40 cellular contexts compared by ENCODE assay signal in the genomic region with DNA sequence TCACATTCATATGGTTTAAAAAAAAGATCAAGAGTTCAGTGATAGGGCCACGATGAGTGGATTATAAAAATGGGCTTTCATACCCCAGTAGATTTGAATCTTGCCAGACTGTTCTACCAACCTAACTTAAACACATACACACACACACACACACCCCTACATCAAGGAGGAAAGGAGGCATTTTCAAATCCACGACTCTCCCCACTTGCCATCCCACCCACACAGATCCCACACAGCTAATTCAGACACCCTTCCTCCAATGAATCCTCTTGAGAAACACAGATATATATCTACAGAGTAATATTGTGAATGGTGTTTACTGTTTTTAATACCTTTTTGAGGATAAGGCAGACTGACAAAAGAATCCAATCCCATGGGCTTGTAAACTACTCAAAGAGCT. TPM values are rescaled to one million over a fixed set of nuclear protein-coding genes. Genes with fewer than 3 reads are reported as not detected.
"Had no signal": no experiment of that assay in that cellular context is flagged by ENCODE, and none has a peak within 500 bp of the region (broad histone marks: within the 10 kb centered on the region; RNA-seq: fewer than 3 reads in every experiment).

No MANE protein-coding gene starts in this region.

- H2AFZ ChIP-seq: hepatocyte had no signal

- H3K4me1 ChIP-seq: ascending aorta, breast epithelium, colonic mucosa, gastroesophageal sphincter, heart right ventricle had no signal

- H3K36me3 Mint-ChIP-seq: activated CD4-positive, alpha-beta memory T cell treated with anti-CD3 and anti-CD28 coated beads for 36 hours; activated CD8-positive, alpha-beta memory T cell treated with anti-CD3 and anti-CD28 coated beads, Interleukin-2, amount 10 ng/mL, durations not matched to agents 7 days and 5 days; activated naive CD4-positive, alpha-beta T cell treated with anti-CD3 and anti-CD28 coated beads, Interleukin-2, amount 10 ng/mL, durations not matched to agents 7 days and 5 days; activated naive CD4-positive, alpha-beta T cell treated with anti-CD3 and anti-CD28 coated beads, Interleukin-2, amount 50 U/mL, for 72 hours; activated naive CD8-positive, alpha-beta T cell treated with anti-CD3 and anti-CD28 coated beads, Interleukin-2, amount 10 ng/mL, durations not matched to agents 7 days and 5 days; brain had no signal

- H3K4me3 Mint-ChIP-seq: activated CD4-positive, alpha-beta memory T cell treated with anti-CD3 and anti-CD28 coated beads for 36 hours; activated CD4-positive, alpha-beta T cell treated with anti-CD3 and anti-CD28 coated beads for 36 hours; activated CD4-positive, alpha-beta T cell treated with anti-CD3 and anti-CD28 coated beads, Interleukin-2, amount 10 ng/mL, durations not matched to agents 24 days and 14 days; activated CD8-positive, alpha-beta memory T cell treated with anti-CD3 and anti-CD28 coated beads, Interleukin-2, amount 10 ng/mL, durations not matched to agents 7 days and 5 days; activated CD8-positive, alpha-beta T cell treated with anti-CD3 and anti-CD28 coated beads, Interleukin-2, amount 10 ng/mL, durations not matched to agents 7 days and 5 days; activated naive CD4-positive, alpha-beta T cell treated with anti-CD3 and anti-CD28 coated beads, Interleukin-2, amount 10 ng/mL, durations not matched to agents 7 days and 5 days; activated naive CD8-positive, alpha-beta T cell treated with anti-CD3 and anti-CD28 coated beads, Interleukin-2, amount 10 ng/mL, durations not matched to agents 7 days and 5 days; activated T-helper 1 cell treated with anti-CD3 and anti-CD28 coated beads, Interleukin-12 subunit alpha, Interleukin-12 subunit beta, Interleukin-2, Interleukin-4 antibody, amounts not matched to agents 30 ng/mL and 10 ng/mL and 1 ng/mL, durations not matched to agents 14 hours and 24 hours and 36 hours; brain; T-helper 2 cell treated with Interferon-gamma antibody and Interleukin-4, amounts not matched to agents 5 μg/mL and 100 μg/mL, for 36 hours had no signal

- ATAC-seq: activated CD4-positive, alpha-beta T cell treated with anti-CD3 and anti-CD28 coated beads for 36 hours; activated CD8-positive, alpha-beta memory T cell treated with anti-CD3 and anti-CD28 coated beads, Interleukin-2, amount 10 ng/mL, durations not matched to agents 7 days and 5 days; activated CD8-positive, alpha-beta T cell treated with anti-CD3 and anti-CD28 coated beads, Interleukin-2, amount 10 ng/mL, durations not matched to agents 7 days and 5 days; activated naive CD4-positive, alpha-beta T cell treated with anti-CD3 and anti-CD28 coated beads, Interleukin-2, amount 50 U/mL, for 72 hours; gastroesophageal sphincter; heart right ventricle had no signal

- H3K9me3 ChIP-seq: ascending aorta, breast epithelium, colonic mucosa, esophagus squamous epithelium, gastroesophageal sphincter, heart right ventricle had no signal

- FAIRE-seq: endometrium, endothelial cell of umbilical vein had no signal

- H3K27ac Mint-ChIP-seq: activated CD4-positive, alpha-beta memory T cell treated with anti-CD3 and anti-CD28 coated beads for 36 hours; activated CD4-positive, alpha-beta T cell treated with anti-CD3 and anti-CD28 coated beads for 36 hours; activated CD4-positive, alpha-beta T cell treated with anti-CD3 and anti-CD28 coated beads, Interleukin-2, amount 10 ng/mL, durations not matched to agents 24 days and 14 days; activated CD8-positive, alpha-beta memory T cell treated with anti-CD3 and anti-CD28 coated beads, Interleukin-2, amount 10 ng/mL, durations not matched to agents 7 days and 5 days; activated CD8-positive, alpha-beta T cell treated with anti-CD3 and anti-CD28 coated beads, Interleukin-2, amount 10 ng/mL, durations not matched to agents 7 days and 5 days; activated naive CD4-positive, alpha-beta T cell treated with anti-CD3 and anti-CD28 coated beads, Interleukin-2, amount 10 ng/mL, durations not matched to agents 7 days and 5 days; activated naive CD4-positive, alpha-beta T cell treated with anti-CD3 and anti-CD28 coated beads, Interleukin-2, amount 50 U/mL, for 72 hours; activated naive CD8-positive, alpha-beta T cell treated with anti-CD3 and anti-CD28 coated beads, Interleukin-2, amount 10 ng/mL, durations not matched to agents 7 days and 5 days; activated T-helper 1 cell treated with anti-CD3 and anti-CD28 coated beads, Interleukin-12 subunit alpha, Interleukin-12 subunit beta, Interleukin-2, Interleukin-4 antibody, amounts not matched to agents 30 ng/mL and 10 ng/mL and 1 ng/mL, durations not matched to agents 14 hours and 24 hours and 36 hours; brain; T-helper 2 cell treated with Interferon-gamma antibody and Interleukin-4, amounts not matched to agents 5 μg/mL and 100 μg/mL, for 36 hours had no signal

- H3K79me2 ChIP-seq: hepatocyte had no signal

- H3K27me3 ChIP-seq: ascending aorta, cardiac muscle cell, colonic mucosa, esophagus squamous epithelium, gastroesophageal sphincter, hepatocyte had no signal

- H3K4me2 ChIP-seq: hepatocyte had no signal

- H3K4me1 Mint-ChIP-seq: activated CD4-positive, alpha-beta T cell treated with anti-CD3 and anti-CD28 coated beads for 36 hours; activated CD8-positive, alpha-beta memory T cell treated with anti-CD3 and anti-CD28 coated beads, Interleukin-2, amount 10 ng/mL, durations not matched to agents 7 days and 5 days; activated naive CD4-positive, alpha-beta T cell treated with anti-CD3 and anti-CD28 coated beads, Interleukin-2, amount 10 ng/mL, durations not matched to agents 7 days and 5 days; activated naive CD8-positive, alpha-beta T cell treated with anti-CD3 and anti-CD28 coated beads, Interleukin-2, amount 10 ng/mL, durations not matched to agents 7 days and 5 days had no signal

- H3K9me3 Mint-ChIP-seq: activated CD4-positive, alpha-beta memory T cell treated with anti-CD3 and anti-CD28 coated beads for 36 hours; activated CD4-positive, alpha-beta T cell treated with anti-CD3 and anti-CD28 coated beads, Interleukin-2, amount 10 ng/mL, durations not matched to agents 24 days and 14 days; activated naive CD4-positive, alpha-beta T cell treated with anti-CD3 and anti-CD28 coated beads, Interleukin-2, amount 10 ng/mL, durations not matched to agents 7 days and 5 days; activated naive CD4-positive, alpha-beta T cell treated with anti-CD3 and anti-CD28 coated beads, Interleukin-2, amount 50 U/mL, for 72 hours; activated naive CD8-positive, alpha-beta T cell treated with anti-CD3 and anti-CD28 coated beads, Interleukin-2, amount 10 ng/mL, durations not matched to agents 7 days and 5 days; activated T-helper 1 cell treated with anti-CD3 and anti-CD28 coated beads, Interleukin-12 subunit alpha, Interleukin-12 subunit beta, Interleukin-2, Interleukin-4 antibody, amounts not matched to agents 30 ng/mL and 10 ng/mL and 1 ng/mL, durations not matched to agents 14 hours and 24 hours and 36 hours; T-helper 2 cell treated with Interferon-gamma antibody and Interleukin-4, amounts not matched to agents 5 μg/mL and 100 μg/mL, for 36 hours had no signal

- H3K27me3 Mint-ChIP-seq: activated CD4-positive, alpha-beta T cell treated with anti-CD3 and anti-CD28 coated beads for 36 hours; activated CD8-positive, alpha-beta memory T cell treated with anti-CD3 and anti-CD28 coated beads, Interleukin-2, amount 10 ng/mL, durations not matched to agents 7 days and 5 days had no signal

- DNase-seq: activated CD4-positive, alpha-beta memory T cell treated with anti-CD3 and anti-CD28 coated beads for 36 hours; activated CD4-positive, alpha-beta T cell treated with anti-CD3 and anti-CD28 coated beads for 36 hours; activated CD4-positive, alpha-beta T cell treated with anti-CD3 and anti-CD28 coated beads, Interleukin-2, amount 10 ng/mL, durations not matched to agents 24 days and 14 days; activated CD4-positive, CD25-positive, alpha-beta regulatory T cell; activated CD4-positive, CD25-positive, alpha-beta regulatory T cell treated with anti-CD3 and anti-CD28 coated beads, Interleukin-2, amount 50 U/mL, for 72 hours; activated CD8-positive, alpha-beta memory T cell treated with anti-CD3 and anti-CD28 coated beads, Interleukin-2, amount 10 ng/mL, durations not matched to agents 7 days and 5 days; activated CD8-positive, alpha-beta memory T cell treated with anti-CD3 and anti-CD28 coated beads, Interleukin-2, amount 50 U/mL, for 4 hours; activated CD8-positive, alpha-beta T cell treated with anti-CD3 and anti-CD28 coated beads, Interleukin-2, amount 10 ng/mL, durations not matched to agents 7 days and 5 days; activated gamma-delta T cell; activated naive CD4-positive, alpha-beta T cell; activated naive CD4-positive, alpha-beta T cell treated with anti-CD3 and anti-CD28 coated beads, Interleukin-2, amount 10 ng/mL, durations not matched to agents 7 days and 5 days; activated naive CD8-positive, alpha-beta T cell treated with anti-CD3 and anti-CD28 coated beads, Interleukin-2, amount 10 ng/mL, durations not matched to agents 7 days and 5 days; activated T-cell treated with anti-CD3 and anti-CD28 coated beads, Interleukin-2, amount 50 U/mL, for 1 hour; activated T-cell treated with anti-CD3 and anti-CD28 coated beads, Interleukin-2, amount 50 U/mL, for 48 hours; central memory CD4-positive, alpha-beta T cell; cerebellar nuclear complex; colonic mucosa; effector CD8-positive, alpha-beta T cell; esophagus squamous epithelium; foreskin melanocyte; heart right ventricle; T1000; WERI-Rb-1 had no signal

- H3K27ac ChIP-seq: ascending aorta, breast epithelium, cardiac muscle cell, colonic mucosa, epithelial cell of prostate, esophagus squamous epithelium, gastroesophageal sphincter, heart right ventricle, hepatocyte, WERI-Rb-1 had no signal

- H3K36me3 ChIP-seq: ascending aorta, breast epithelium, cardiac muscle cell, colonic mucosa, esophagus squamous epithelium, gastroesophageal sphincter, heart right ventricle, WERI-Rb-1 had no signal

- H3K4me3 ChIP-seq: ascending aorta, breast epithelium, cardiac muscle cell, colonic mucosa, esophagus squamous epithelium, gastroesophageal sphincter, heart right ventricle, hepatocyte had no signal

RNA-seq across cellular contexts. Expression of a gene that starts 16.8 kb away (rescaled TPM):
- total RNA-seq: activated CD4-positive, alpha-beta memory T cell treated with anti-CD3 and anti-CD28 coated beads for 36 hours; activated CD4-positive, alpha-beta T cell treated with anti-CD3 and anti-CD28 coated beads, Interleukin-2, amount 10 ng/mL, durations not matched to agents 24 days and 14 days; activated CD8-positive, alpha-beta memory T cell treated with anti-CD3 and anti-CD28 coated beads, Interleukin-2, amount 10 ng/mL, durations not matched to agents 7 days and 5 days; activated CD8-positive, alpha-beta T cell treated with anti-CD3 and anti-CD28 coated beads, Interleukin-2, amount 10 ng/mL, durations not matched to agents 7 days and 5 days; activated naive CD8-positive, alpha-beta T cell treated with anti-CD3 and anti-CD28 coated beads, Interleukin-2, amount 10 ng/mL, durations not matched to agents 7 days and 5 days; activated T-helper 1 cell treated with anti-CD3 and anti-CD28 coated beads, Interleukin-12 subunit alpha, Interleukin-12 subunit beta, Interleukin-2, Interleukin-4 antibody, amounts not matched to agents 30 ng/mL and 10 ng/mL and 1 ng/mL, durations not matched to agents 14 hours and 24 hours and 36 hours; breast epithelium; cardiac muscle cell; colonic mucosa; dermis microvascular lymphatic vessel endothelial cell; endothelial cell of umbilical vein; esophagus squamous epithelium; fibroblast of lung; fibroblast of villous mesenchyme; glomerular endothelial cell; hepatocyte had no signal
- polyA plus RNA-seq: endothelial cell of umbilical vein, esophagus, fibroblast of lung, heart right ventricle had no signal
